ENCODE assay signal across 21 cellular contexts in genomic region chr2:28219134-28219533, GRCh38.
DNase-seq lines count a peak whose midpoint lies in the region; ATAC-seq and TF ChIP-seq lines count a peak whose summit lies in the region.
"Had no signal": no experiment of that assay in that cellular context is flagged by ENCODE, and none has a peak within 500 bp of the region (broad histone marks: within the 10 kb centered on the region; RNA-seq: fewer than 3 reads in every experiment).

No MANE protein-coding gene starts in this region.

- H3K9me3 ChIP-seq in cardiac muscle cell (ENCODE audit: low read depth) = no peaks in the 10 kb centered on the region
- H3K9me3 ChIP-seq: Peyer's patch had no signal

- H3K36me3 ChIP-seq in cardiac muscle cell = no peaks in the 10 kb centered on the region
- H3K36me3 ChIP-seq: Peyer's patch had no signal

- ATAC-seq in Right ventricle myocardium inferior = no peak
- ATAC-seq in HG02571 (IDR thresholded peaks at IDR 0.05; ENCODE audit: unreplicated experiment) = no peak
- ATAC-seq: K562 had no signal

- TF ChIP-seq CTCF in cardiac muscle cell (IDR thresholded peaks at IDR 0.05; ENCODE audit: low read depth, low read length) (no peak), epithelial cell of esophagus (IDR thresholded peaks at IDR 0.05; ENCODE audit: insufficient read depth, low read depth, low read length, missing control alignments) (no peak)

- H3K4me3 ChIP-seq in cardiac muscle cell = no peak overlapping the region
- H3K4me3 ChIP-seq in epithelial cell of esophagus (ENCODE audit: low read length) = no peak overlapping the region
- H3K4me3 ChIP-seq: K562, Peyer's patch, SK-N-MC had no signal

- H3K27me3 ChIP-seq in cardiac muscle cell = no peaks in the 10 kb centered on the region
- H3K27me3 ChIP-seq: Peyer's patch had no signal

- intact Hi-C loops in Right ventricle myocardium inferior (cut with DNase I) = no loop called here

- peaks cover 12% of the 10 kb centered on the region for H3K4me1 ChIP-seq in cardiac muscle cell (ENCODE audit: low read depth)
- H3K4me1 ChIP-seq: Peyer's patch had no signal

- DNase-seq in cardiac muscle cell (ENCODE audit: low read depth in 1 of 2, low spot score in 1 of 2) (peak in 1 of 2 donors; percentile 35), Right ventricle myocardium inferior (ENCODE audit: missing footprints) (no peak), epithelial cell of esophagus (ENCODE audit: low read depth) (peak; percentile 46), myocyte (ENCODE audit: low read depth) (peak; percentile 26), nucleus accumbens (lab: John Stamatoyannopoulos, UW) (no peak), amygdala (lab: John Stamatoyannopoulos, UW) (no peak), activated gamma-delta T cell (lab: John Stamatoyannopoulos, UW) (no peak)
- DNase-seq: CD4-positive, alpha-beta memory T cell; H7; MV-4-11; NCI-H1417 treated with DMSO at 0.1 percent for 48 hours; NCI-H2029; NCI-H2171; NCI-H446; NCI-H748 treated with DMSO at 0.1 percent for 48 hours; Peyer's patch; Right ventricle myocardium superior had no signal

- H3K27ac ChIP-seq in cardiac muscle cell = peak overlapping the region; percentile 19
- H3K27ac ChIP-seq: 22Rv1, Peyer's patch, SK-N-MC had no signal

Comparison
In these comparisons a context has a peak if more than half of its experiments do, and no peak if none do; other contexts are left out.
1. DNase-seq: peak in epithelial cell of esophagus (single experiment) and myocyte (single experiment); none in Right ventricle myocardium inferior (single experiment), nucleus accumbens (0 of 56), amygdala (0 of 56) and activated gamma-delta T cell (single experiment).